1 cellular context compared by ENCODE assay signal in the genomic region with DNA sequence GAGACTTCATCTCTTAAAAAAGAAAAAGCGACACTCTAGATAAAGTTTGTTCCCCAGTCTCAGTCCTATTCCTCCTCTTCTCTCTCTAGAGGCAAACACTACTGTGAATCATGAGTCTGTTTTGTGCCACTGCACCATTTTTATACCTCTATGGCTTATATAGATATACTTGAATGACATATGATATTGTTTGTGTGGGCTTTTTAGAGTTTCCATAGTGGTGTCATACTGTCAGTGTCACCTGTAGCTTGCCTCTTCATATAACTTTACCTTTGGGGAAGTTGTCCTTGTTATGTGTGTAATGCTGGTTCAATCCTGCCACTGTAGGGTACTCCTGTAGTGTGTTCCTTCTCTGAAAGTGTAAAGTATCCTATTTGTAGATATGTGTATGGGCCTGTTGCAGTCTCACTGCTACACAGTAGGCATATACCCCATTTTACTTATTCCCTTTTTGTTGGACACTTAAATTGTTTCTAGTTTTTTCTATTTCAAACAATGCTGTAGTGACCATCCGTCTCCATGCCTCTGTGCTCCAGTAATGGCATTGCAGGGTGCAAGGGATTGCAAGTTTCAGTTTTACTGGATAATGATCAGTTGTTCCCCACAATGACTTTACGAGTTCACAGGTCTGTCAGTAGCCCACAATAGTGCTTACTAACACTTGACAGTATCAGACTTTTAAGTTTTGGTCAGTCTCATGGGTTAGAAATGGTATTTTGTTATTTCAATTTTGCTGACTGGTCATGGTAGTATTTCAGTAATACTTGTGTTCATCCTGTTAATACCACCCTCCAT.
TF ChIP-seq lines count a peak whose summit lies in the region.

No MANE protein-coding gene starts in this region.

TF ChIP-seq in K562, 482 proteins besides CTCF, POLR2A, EP300 and RAD21 (continued from another document and continues in another):
- TF ChIP-seq, protein P1, sequence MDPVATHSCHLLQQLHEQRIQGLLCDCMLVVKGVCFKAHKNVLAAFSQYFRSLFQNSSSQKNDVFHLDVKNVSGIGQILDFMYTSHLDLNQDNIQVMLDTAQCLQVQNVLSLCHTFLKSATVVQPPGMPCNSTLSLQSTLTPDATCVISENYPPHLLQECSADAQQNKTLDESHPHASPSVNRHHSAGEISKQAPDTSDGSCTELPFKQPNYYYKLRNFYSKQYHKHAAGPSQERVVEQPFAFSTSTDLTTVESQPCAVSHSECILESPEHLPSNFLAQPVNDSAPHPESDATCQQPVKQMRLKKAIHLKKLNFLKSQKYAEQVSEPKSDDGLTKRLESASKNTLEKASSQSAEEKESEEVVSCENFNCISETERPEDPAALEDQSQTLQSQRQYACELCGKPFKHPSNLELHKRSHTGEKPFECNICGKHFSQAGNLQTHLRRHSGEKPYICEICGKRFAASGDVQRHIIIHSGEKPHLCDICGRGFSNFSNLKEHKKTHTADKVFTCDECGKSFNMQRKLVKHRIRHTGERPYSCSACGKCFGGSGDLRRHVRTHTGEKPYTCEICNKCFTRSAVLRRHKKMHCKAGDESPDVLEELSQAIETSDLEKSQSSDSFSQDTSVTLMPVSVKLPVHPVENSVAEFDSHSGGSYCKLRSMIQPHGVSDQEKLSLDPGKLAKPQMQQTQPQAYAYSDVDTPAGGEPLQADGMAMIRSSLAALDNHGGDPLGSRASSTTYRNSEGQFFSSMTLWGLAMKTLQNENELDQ (CRISPR knock-in tag; IDR thresholded peaks at IDR 0.05; ENCODE audit: borderline replicate concordance), result no peak
- TF ChIP-seq, protein P2, sequence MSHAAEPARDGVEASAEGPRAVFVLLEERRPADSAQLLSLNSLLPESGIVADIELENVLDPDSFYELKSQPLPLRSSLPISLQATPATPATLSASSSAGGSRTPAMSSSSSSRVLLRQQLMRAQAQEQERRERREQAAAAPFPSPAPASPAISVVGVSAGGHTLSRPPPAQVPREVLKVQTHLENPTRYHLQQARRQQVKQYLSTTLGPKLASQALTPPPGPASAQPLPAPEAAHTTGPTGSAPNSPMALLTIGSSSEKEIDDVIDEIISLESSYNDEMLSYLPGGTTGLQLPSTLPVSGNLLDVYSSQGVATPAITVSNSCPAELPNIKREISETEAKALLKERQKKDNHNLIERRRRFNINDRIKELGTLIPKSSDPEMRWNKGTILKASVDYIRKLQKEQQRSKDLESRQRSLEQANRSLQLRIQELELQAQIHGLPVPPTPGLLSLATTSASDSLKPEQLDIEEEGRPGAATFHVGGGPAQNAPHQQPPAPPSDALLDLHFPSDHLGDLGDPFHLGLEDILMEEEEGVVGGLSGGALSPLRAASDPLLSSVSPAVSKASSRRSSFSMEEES (CRISPR knock-in tag; IDR thresholded peaks at IDR 0.05), result no peak
- TF ChIP-seq ZNF165 (CRISPR knock-in tag; IDR thresholded peaks at IDR 0.05; ENCODE audit: borderline replicate concordance) (no peak), ZNF23 (CRISPR knock-in tag; IDR thresholded peaks at IDR 0.05) (no peak), ZNF589 (CRISPR knock-in tag; IDR thresholded peaks at IDR 0.05; ENCODE audit: low read depth) (0 out of 2 replicates have a peak, but pooled peaks have one; percentile 41), ERF (CRISPR knock-in tag; IDR thresholded peaks at IDR 0.05) (no peak), ETV5 (CRISPR knock-in tag; IDR thresholded peaks at IDR 0.05; ENCODE audit: low read depth) (no peak), IFI16 (CRISPR knock-in tag; IDR thresholded peaks at IDR 0.05) (no peak), ATF4 (CRISPR knock-in tag; IDR thresholded peaks at IDR 0.05) (peak; percentile 62; the same call in 1 of the 2 replicates), ZNF436 (CRISPR knock-in tag; IDR thresholded peaks at IDR 0.05) (no peak), ZNF449 (CRISPR knock-in tag; IDR thresholded peaks at IDR 0.05) (no peak; the same call in 1 of the 2 replicates), MGA (IDR thresholded peaks at IDR 0.05) (no peak), ZBED1 (IDR thresholded peaks at IDR 0.05) (no peak), BRF1 (IDR thresholded peaks at IDR 0.05; ENCODE audit: borderline replicate concordance, extremely low read depth, insufficient read length) (no peak), CHCHD3 (CRISPR knock-in tag; IDR thresholded peaks at IDR 0.05) (no peak), ZSCAN32 (CRISPR knock-in tag; IDR thresholded peaks at IDR 0.05) (no peak), RB1 (IDR thresholded peaks at IDR 0.05; ENCODE audit: low read depth) (no peak), CEBPG (CRISPR knock-in tag; IDR thresholded peaks at IDR 0.05) (peak; percentile 79), CEBPG (tag; conservative IDR thresholded peaks at IDR 0.05 in 1 of 2, IDR thresholded peaks at IDR 0.05 in 1 of 2) (0 out of 4 replicates have a peak, but pooled peaks of 1 of the 2 experiments have one; percentile 36), KLF1 (tag; IDR thresholded peaks at IDR 0.05) (no peak), POLR2B (IDR thresholded peaks at IDR 0.05; ENCODE audit: low read depth, partially characterized antibody) (no peak), ESRRA (IDR thresholded peaks at IDR 0.05; ENCODE audit: borderline replicate concordance, low read depth) (peak; percentile 49; the same call in 1 of the 2 replicates), RUNX1 (IDR thresholded peaks at IDR 0.05; ENCODE audit: low read depth) (no peak), KAT8 (IDR thresholded peaks at IDR 0.05; ENCODE audit: low read depth) (no peak), CREB3 (tag; conservative IDR thresholded peaks at IDR 0.05; ENCODE audit: low read depth) (no peak), TOE1 (IDR thresholded peaks at IDR 0.05; ENCODE audit: borderline replicate concordance) (no peak), TOE1 (CRISPR knock-in tag; IDR thresholded peaks at IDR 0.05; ENCODE audit: borderline replicate concordance, low read depth) (no peak), XRCC5 (IDR thresholded peaks at IDR 0.05; ENCODE audit: low read depth, low read length) (no peak), MTF1 (CRISPR knock-in tag; IDR thresholded peaks at IDR 0.05; ENCODE audit: borderline replicate concordance) (no peak), ETV1 (tag; conservative IDR thresholded peaks at IDR 0.05; ENCODE audit: low read depth) (no peak)
- TF ChIP-seq, protein P3, sequence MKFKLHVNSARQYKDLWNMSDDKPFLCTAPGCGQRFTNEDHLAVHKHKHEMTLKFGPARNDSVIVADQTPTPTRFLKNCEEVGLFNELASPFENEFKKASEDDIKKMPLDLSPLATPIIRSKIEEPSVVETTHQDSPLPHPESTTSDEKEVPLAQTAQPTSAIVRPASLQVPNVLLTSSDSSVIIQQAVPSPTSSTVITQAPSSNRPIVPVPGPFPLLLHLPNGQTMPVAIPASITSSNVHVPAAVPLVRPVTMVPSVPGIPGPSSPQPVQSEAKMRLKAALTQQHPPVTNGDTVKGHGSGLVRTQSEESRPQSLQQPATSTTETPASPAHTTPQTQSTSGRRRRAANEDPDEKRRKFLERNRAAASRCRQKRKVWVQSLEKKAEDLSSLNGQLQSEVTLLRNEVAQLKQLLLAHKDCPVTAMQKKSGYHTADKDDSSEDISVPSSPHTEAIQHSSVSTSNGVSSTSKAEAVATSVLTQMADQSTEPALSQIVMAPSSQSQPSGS (CRISPR knock-in tag; IDR thresholded peaks at IDR 0.05), result no peak
- TF ChIP-seq, protein P4, sequence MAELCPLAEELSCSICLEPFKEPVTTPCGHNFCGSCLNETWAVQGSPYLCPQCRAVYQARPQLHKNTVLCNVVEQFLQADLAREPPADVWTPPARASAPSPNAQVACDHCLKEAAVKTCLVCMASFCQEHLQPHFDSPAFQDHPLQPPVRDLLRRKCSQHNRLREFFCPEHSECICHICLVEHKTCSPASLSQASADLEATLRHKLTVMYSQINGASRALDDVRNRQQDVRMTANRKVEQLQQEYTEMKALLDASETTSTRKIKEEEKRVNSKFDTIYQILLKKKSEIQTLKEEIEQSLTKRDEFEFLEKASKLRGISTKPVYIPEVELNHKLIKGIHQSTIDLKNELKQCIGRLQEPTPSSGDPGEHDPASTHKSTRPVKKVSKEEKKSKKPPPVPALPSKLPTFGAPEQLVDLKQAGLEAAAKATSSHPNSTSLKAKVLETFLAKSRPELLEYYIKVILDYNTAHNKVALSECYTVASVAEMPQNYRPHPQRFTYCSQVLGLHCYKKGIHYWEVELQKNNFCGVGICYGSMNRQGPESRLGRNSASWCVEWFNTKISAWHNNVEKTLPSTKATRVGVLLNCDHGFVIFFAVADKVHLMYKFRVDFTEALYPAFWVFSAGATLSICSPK (IDR thresholded peaks at IDR 0.05; ENCODE audit: borderline replicate concordance), result no peak
